In genomic region chr6:138183792-138184134, GRCh38 we compare ENCODE assay signal across 31 cellular contexts. TPM values are rescaled to one million over a fixed set of nuclear protein-coding genes. Genes with fewer than 3 reads are reported as not detected.
"Had no signal": no experiment of that assay in that cellular context is flagged by ENCODE, and none has a peak within 500 bp of the region (broad histone marks: within the 10 kb centered on the region; RNA-seq: fewer than 3 reads in every experiment).

No MANE protein-coding gene starts in this region.

- H3K4me1 Mint-ChIP-seq: activated B cell treated with CpG ODN at 0.5 μM for 24 hours; activated CD4-positive, alpha-beta T cell treated with anti-CD3 and anti-CD28 coated beads for 36 hours; central memory CD8-positive, alpha-beta T cell; memory B cell; stimulated activated effector memory CD8-positive, alpha-beta T cell treated with anti-CD3 and anti-CD28 coated beads, Interleukin-12 subunit alpha, Interleukin-12 subunit beta, amount 100 ng/mL, for 72 hours; stimulated activated naive CD8-positive, alpha-beta T cell treated with anti-CD3 and anti-CD28 coated beads, Interleukin-15, amount 100 ng/mL, for 72 hours had no signal

- H3K9me3 Mint-ChIP-seq: activated T-cell treated with anti-CD3 and anti-CD28 coated beads, Interleukin-2, amount 50 U/mL, for 4 hours; activated T-helper 2 cell treated with anti-CD3 and anti-CD28 coated beads, Interferon-gamma antibody, Interleukin-2, Interleukin-4, amounts not matched to agents 10 μg/mL and 5 μg/mL and 100 μg/mL, durations not matched to agents 14 hours and 24 hours and 36 hours had no signal

- H3K27ac Mint-ChIP-seq: activated B cell treated with CpG ODN at 0.5 μM for 24 hours; activated CD4-positive, alpha-beta T cell treated with anti-CD3 and anti-CD28 coated beads for 36 hours; activated naive CD8-positive, alpha-beta T cell; activated T-helper 2 cell treated with anti-CD3 and anti-CD28 coated beads, Interferon-gamma antibody, Interleukin-2, Interleukin-4, amounts not matched to agents 10 μg/mL and 5 μg/mL and 100 μg/mL, durations not matched to agents 14 hours and 24 hours and 36 hours; memory B cell; stimulated activated effector memory CD8-positive, alpha-beta T cell treated with anti-CD3 and anti-CD28 coated beads, Interleukin-12 subunit alpha, Interleukin-12 subunit beta, amount 100 ng/mL, for 72 hours; stimulated activated naive CD8-positive, alpha-beta T cell treated with anti-CD3 and anti-CD28 coated beads, Interleukin-15, amount 100 ng/mL, for 72 hours had no signal

- H3K36me3 Mint-ChIP-seq: memory B cell; stimulated activated effector memory CD8-positive, alpha-beta T cell treated with anti-CD3 and anti-CD28 coated beads, Interleukin-12 subunit alpha, Interleukin-12 subunit beta, amount 100 ng/mL, for 72 hours had no signal

- H3K4me3 Mint-ChIP-seq: activated B cell treated with CpG ODN at 0.5 μM for 24 hours; activated CD4-positive, alpha-beta T cell treated with anti-CD3 and anti-CD28 coated beads for 36 hours; activated naive CD8-positive, alpha-beta T cell; activated T-cell treated with anti-CD3 and anti-CD28 coated beads, Interleukin-2, amount 50 U/mL, for 4 hours; central memory CD8-positive, alpha-beta T cell; memory B cell; nephron; stimulated activated effector memory CD8-positive, alpha-beta T cell treated with anti-CD3 and anti-CD28 coated beads, Interleukin-12 subunit alpha, Interleukin-12 subunit beta, amount 100 ng/mL, for 72 hours; stimulated activated naive CD8-positive, alpha-beta T cell treated with anti-CD3 and anti-CD28 coated beads, Interleukin-15, amount 100 ng/mL, for 72 hours had no signal

- H3K9me3 ChIP-seq: adrenal gland, right lobe of liver, uterus had no signal

- DNase-seq: activated B cell treated with CpG ODN at 0.5 μM for 24 hours; activated CD4-positive, alpha-beta T cell treated with anti-CD3 and anti-CD28 coated beads for 36 hours; activated CD4-positive, alpha-beta T cell treated with anti-CD3 and anti-CD28 coated beads, Interleukin-2, amount 50 U/mL, for 48 hours; activated CD8-positive, alpha-beta memory T cell treated with anti-CD3 and anti-CD28 coated beads, Interleukin-2, amount 50 U/mL, for 48 hours; activated naive CD4-positive, alpha-beta T cell; activated T-cell treated with anti-CD3 and anti-CD28 coated beads, Interleukin-2, amount 50 U/mL, for 4 hours; adrenal gland; cortex of kidney; heart left ventricle; islet precursor cell; left colon; right lobe of liver; stimulated activated CD4-positive, alpha-beta T cell treated with anti-CD3 and anti-CD28 coated beads, Interleukin-1b, Interleukin-23, amount 100 ng/mL, for 48 hours; stimulated activated naive CD8-positive, alpha-beta T cell treated with anti-CD3 and anti-CD28 coated beads, Interleukin-15, amount 100 ng/mL, for 72 hours; trophoblast cell; uterus had no signal

- H3K4me3 ChIP-seq: adrenal gland, heart left ventricle, right lobe of liver, skin epidermis, suprapubic skin, uterus had no signal

- H3K4me1 ChIP-seq: adrenal gland, right lobe of liver, suprapubic skin, uterus had no signal

- H3K27me3 ChIP-seq: adrenal gland, heart left ventricle, right lobe of liver, suprapubic skin, uterus had no signal

- ATAC-seq: activated CD4-positive, alpha-beta T cell treated with anti-CD3 and anti-CD28 coated beads for 36 hours; activated T-cell treated with anti-CD3 and anti-CD28 coated beads, Interleukin-2, amount 50 U/mL, for 4 hours; heart left ventricle; right lobe of liver; stimulated activated effector memory CD8-positive, alpha-beta T cell treated with anti-CD3 and anti-CD28 coated beads, Interleukin-12 subunit alpha, Interleukin-12 subunit beta, amount 100 ng/mL, for 72 hours; stimulated activated naive CD8-positive, alpha-beta T cell treated with anti-CD3 and anti-CD28 coated beads, Interleukin-15, amount 100 ng/mL, for 72 hours had no signal

- H3K36me3 ChIP-seq: adrenal gland, heart left ventricle, right lobe of liver, suprapubic skin, uterus had no signal

- H3K27ac ChIP-seq: adrenal gland, epithelial cell of prostate, heart left ventricle, right lobe of liver, skin epidermis, suprapubic skin, uterus had no signal

RNA-seq across cellular contexts. Expression of gene PBOV1, which starts 34.5 kb away (rescaled TPM):
- total RNA-seq: activated B cell treated with CpG ODN at 0.5 μM for 24 hours; activated CD4-positive, alpha-beta T cell treated with anti-CD3 and anti-CD28 coated beads for 36 hours; activated CD8-positive, alpha-beta memory T cell treated with anti-CD3 and anti-CD28 coated beads for 36 hours; activated T-cell treated with anti-CD3 and anti-CD28 coated beads, Interleukin-2, amount 50 U/mL, for 4 hours; activated T-helper 2 cell treated with anti-CD3 and anti-CD28 coated beads, Interferon-gamma antibody, Interleukin-2, Interleukin-4, amounts not matched to agents 10 μg/mL and 5 μg/mL and 100 μg/mL, durations not matched to agents 14 hours and 24 hours and 36 hours; adrenal gland; astrocyte; fibroblast of villous mesenchyme; heart left ventricle; left colon; lower leg skin; mononuclear cell; myocyte; right lobe of liver; suprapubic skin; uterus had no signal
- polyA plus RNA-seq: adrenal gland, heart left ventricle had no signal
